ENCODE assay signal across 8 cellular contexts in genomic region chr11:126607374-126607773, GRCh38.
A peak's percentile ranks its signal among the peaks of the same experiment; 100 is the strongest.
DNase-seq lines count a peak whose midpoint lies in the region; ATAC-seq, FAIRE-seq and TF ChIP-seq lines count a peak whose summit lies in the region.

No MANE protein-coding gene starts in this region.

- no peak for TF ChIP-seq EP300 in stomach (IDR thresholded peaks at IDR 0.05)

- intact Hi-C loops in ascending aorta (cut with DNase I): no loop called here
- intact Hi-C loops in stomach (cut with DNase I; ENCODE audit: low total_unique reads): loop anchor here (10.0 kb wide), 1 partner anchor 387 kb away; no protein-coding TSS in a partner anchor

- TF ChIP-seq POLR2A in H54 (IDR thresholded peaks at IDR 0.05; ENCODE audit: low read depth, low read length): no peak
- no peak for TF ChIP-seq POLR2A in stomach (IDR thresholded peaks at IDR 0.05)

- ATAC-seq in GM19455 (IDR thresholded peaks at IDR 0.05; ENCODE audit: unreplicated experiment) (no peak), GM18873 (IDR thresholded peaks at IDR 0.05; ENCODE audit: low FRiP score, unreplicated experiment) (no peak)

- TF ChIP-seq CTCF in DOHH2 (IDR thresholded peaks at IDR 0.05; ENCODE audit: low read depth, low read length, poor library complexity, severe bottlenecking) (peak; percentile 48), ascending aorta (IDR thresholded peaks at IDR 0.05) (peak in 2 of 3 experiments; percentile 20), stomach (IDR thresholded peaks at IDR 0.05) (peak in 5 of 7 experiments; percentile 38 to 72 (median 57))

- H3K27me3 ChIP-seq in DOHH2 (ENCODE audit: control insufficient read depth, low read length) (no peaks in the 10 kb centered on the region), ascending aorta (no peaks in the 10 kb centered on the region), iPS DF 6.9 (ENCODE audit: control insufficient read depth, insufficient read depth, low read length) (no peaks in the 10 kb centered on the region), stomach (peaks cover 0 to 69% (median 19%) of the 10 kb centered on the region in 3 donors)

- no CpG with 5 or more reads among the region's 8 CpGs for WGBS in iPS DF 6.9 (ENCODE audit: insufficient coverage, insufficient read length)
- WGBS in stomach, 5 donors: 8 to 12% (median 9%) methylated on average over 7 to 8 of the region's 8 CpGs

- H3K4me3 ChIP-seq in DOHH2 (ENCODE audit: low read length) (no peak overlapping the region), ascending aorta (no peak overlapping the region), iPS DF 6.9 (ENCODE audit: low read length) (no peak overlapping the region), stomach (no peak overlapping the region)

- peak; percentile 76 for FAIRE-seq in H54 (lab: Jason Lieb, UNC)

- H3K9me3 ChIP-seq in DOHH2 (ENCODE audit: control insufficient read depth, insufficient read depth, low read length) (no peaks in the 10 kb centered on the region), ascending aorta (no peaks in the 10 kb centered on the region), iPS DF 6.9 (ENCODE audit: control insufficient read depth, insufficient read depth, low read length) (no peaks in the 10 kb centered on the region), stomach (no peaks in the 10 kb centered on the region)

- no peaks in the 10 kb centered on the region for H3K36me3 ChIP-seq in DOHH2 (ENCODE audit: control insufficient read depth, low read length)
- H3K36me3 ChIP-seq in ascending aorta: no peaks in the 10 kb centered on the region
- no peaks in the 10 kb centered on the region for H3K36me3 ChIP-seq in iPS DF 6.9 (ENCODE audit: control insufficient read depth, insufficient read depth, low read length)
- no peaks in the 10 kb centered on the region for H3K36me3 ChIP-seq in stomach

- no peaks in the 10 kb centered on the region for H4K20me1 ChIP-seq in DOHH2 (ENCODE audit: control insufficient read depth, insufficient read depth, low read depth, low read length)

- H3F3A ChIP-seq in DOHH2 (ENCODE audit: control insufficient read depth, insufficient read depth): no peaks in the 10 kb centered on the region

- no peak overlapping the region for H3K27ac ChIP-seq in DOHH2 (ENCODE audit: low read depth, low read length)
- H3K27ac ChIP-seq in ascending aorta: no peak overlapping the region
- H3K27ac ChIP-seq in iPS DF 6.9 (ENCODE audit: low read length): no peak overlapping the region
- no peak overlapping the region for H3K27ac ChIP-seq in stomach

- H3K79me2 ChIP-seq in DOHH2 (ENCODE audit: control insufficient read depth, low read length): no peaks in the 10 kb centered on the region

- no peak overlapping the region for H3K4me2 ChIP-seq in DOHH2 (ENCODE audit: low read length)

- no peaks in the 10 kb centered on the region for H3K4me1 ChIP-seq in DOHH2 (ENCODE audit: control insufficient read depth, low read length)
- H3K4me1 ChIP-seq in ascending aorta: no peaks in the 10 kb centered on the region
- H3K4me1 ChIP-seq in iPS DF 6.9 (ENCODE audit: control insufficient read depth, insufficient read depth, low read length): peaks cover 7% of the 10 kb centered on the region
- H3K4me1 ChIP-seq in stomach: peaks cover 0 to 6% (median 0%) of the 10 kb centered on the region in 4 donors

- no peaks in the 10 kb centered on the region for H3K9me2 ChIP-seq in DOHH2 (replicated peaks; ENCODE audit: control insufficient read depth, low read length)

- DNase-seq in H54 (ENCODE audit: insufficient read length, low spot score): peak; percentile 49
- DNase-seq in NCI-H2171 treated with DMSO at 0.1 percent for 48 hours (lab: John Stamatoyannopoulos, UW): peak; percentile 23
- DNase-seq in ascending aorta (ENCODE audit: low spot score in 2 of 2): no peak
- DNase-seq in iPS DF 6.9 (ENCODE audit: low read depth, low spot score): peak; percentile 70
- DNase-seq in stomach: peak; percentile 64

Comparison
In these comparisons a context has a peak if more than half of its experiments do, and no peak if none do; other contexts are left out.
1. DNase-seq: peak in H54 (single experiment), NCI-H2171 treated with DMSO at 0.1 percent for 48 hours (single experiment), iPS DF 6.9 (single experiment) and stomach (single experiment); none in ascending aorta (0 of 2).
2. Peak in every context shown above with its lines, with median percentiles within 50 percentile points of each other: CTCF ChIP-seq.